Comparison of ENCODE assay signal across 8 cellular contexts in the genomic region with DNA sequence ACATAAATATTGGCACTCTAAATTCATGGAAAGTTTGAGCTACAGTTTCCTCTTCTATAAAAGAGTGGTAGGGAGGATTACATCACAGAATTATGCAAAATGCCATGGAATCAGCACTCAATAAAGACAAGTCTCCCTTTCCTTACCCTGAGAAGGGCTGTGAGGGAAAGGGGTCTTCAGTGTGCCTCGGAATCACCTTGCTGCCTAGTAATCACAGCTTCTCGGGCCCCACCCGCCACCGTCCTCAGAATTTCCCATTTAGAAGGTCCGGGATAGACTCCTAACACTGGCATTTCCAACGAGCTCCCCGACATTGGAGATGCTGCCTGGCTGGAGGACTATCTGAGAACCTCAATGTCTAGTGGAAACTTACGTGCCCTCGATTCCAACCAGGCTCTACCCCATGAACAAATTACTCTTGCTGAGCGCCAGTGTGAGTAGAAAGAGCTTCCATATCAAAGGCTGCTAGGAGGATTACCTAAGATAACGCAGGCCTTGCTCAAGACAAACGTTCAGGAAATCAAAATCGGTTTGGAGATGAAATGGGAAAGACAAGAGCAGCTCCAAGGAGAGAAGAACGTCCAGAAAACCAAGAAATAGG.
DNase-seq lines count a peak whose midpoint lies in the region; ATAC-seq and TF ChIP-seq lines count a peak whose summit lies in the region.

No MANE protein-coding gene starts in this region.

- peaks cover 0 to 5% (median 0%) of the 10 kb centered on the region in 11 donors for H3K9me3 ChIP-seq in heart right ventricle
- H3K9me3 ChIP-seq in neuronal stem cell (replicated peaks in 1 of 2; ENCODE audit: control insufficient read depth in 2 of 2, insufficient read depth in 1 of 2, low read depth in 1 of 2, low read length in 2 of 2), result peaks cover 0 to 5% of the 10 kb centered on the region in 2 donors

- H2AK5ac ChIP-seq in neuronal stem cell (ENCODE audit: low read depth, low read length), result peak overlapping the region; percentile 11

- H3K14ac ChIP-seq in neuronal stem cell (ENCODE audit: low read length), result no peak overlapping the region

- H3K23ac ChIP-seq in neuronal stem cell (ENCODE audit: low read depth, low read length, poor library complexity), result no peak overlapping the region

- peak overlapping the region; percentile 15 for H3K4me2 ChIP-seq in neuronal stem cell (ENCODE audit: insufficient read depth, low read length, poor library complexity, severe bottlenecking)

- H2AFZ ChIP-seq in neuronal stem cell (ENCODE audit: low read length), result peak overlapping the region; percentile 81

- no peak overlapping the region for H2BK12ac ChIP-seq in neuronal stem cell (ENCODE audit: low read length)

- no peak overlapping the region for H2BK120ac ChIP-seq in neuronal stem cell (ENCODE audit: low read depth, low read length)

- no peak overlapping the region for H3K4ac ChIP-seq in neuronal stem cell (ENCODE audit: low read length)

- H3K4me3 ChIP-seq in heart right ventricle (peak overlapping the region; percentile 33 to 73 (median 61)), dorsolateral prefrontal cortex (peak overlapping the region; percentile 43 to 95 (median 73)), neuronal stem cell (ENCODE audit: low read length in 2 of 2) (no peak overlapping the region)

- no peak overlapping the region for H2BK5ac ChIP-seq in neuronal stem cell (ENCODE audit: low read length)

- 43 to 49% methylated on average over 14 of the region's 14 CpGs for WGBS in heart right ventricle, 2 donors
- WGBS in neuronal stem cell (ENCODE audit: extremely low coverage in 2 of 2, insufficient read length in 2 of 2, insufficient replicate concordance in 1 of 2), 2 donors, result no CpG with 5 or more reads among the region's 14 CpGs

- intact Hi-C loops in heart right ventricle (cut with DNase I), result loop anchor here in 7 of 10 donors (2.0 to 10.0 kb wide), 9 partner anchors 23 to 207 kb away; partner anchors contain the start of gene CHD2 (in 3 of the 7)
- intact Hi-C loops in Right ventricle myocardium inferior (cut with DNase I), result no loop called here
- intact Hi-C loops in dorsolateral prefrontal cortex (cut with DNase I), result loop anchor here in 1 of 2 donors (2.0 to 10.0 kb wide), 3 partner anchors 109 to 1317 kb away; no protein-coding TSS in a partner anchor

- DNase-seq in heart right ventricle, result peak in 1 of 2 donors; percentile 23
- no peak for DNase-seq in Right ventricle myocardium inferior (ENCODE audit: missing footprints)
- peak; percentile 31 to 63 for DNase-seq in SW 1271 (lab: John Stamatoyannopoulos, UW)
- peak in 1 of 10 donors; percentile 16 for DNase-seq in dorsolateral prefrontal cortex
- no peak for DNase-seq in neuronal stem cell (ENCODE audit: low spot score)
- no peak for DNase-seq in left lobe of liver (ENCODE audit: low spot score)

- no peak overlapping the region for H3K9ac ChIP-seq in neuronal stem cell (ENCODE audit: low read depth, low read length, poor library complexity)

- H3K36me3 ChIP-seq in heart right ventricle (no peaks in the 10 kb centered on the region), neuronal stem cell (replicated peaks in 1 of 2; ENCODE audit: control insufficient read depth in 2 of 2, insufficient read depth in 2 of 2, low read length in 2 of 2) (no peaks in the 10 kb centered on the region)

- TF ChIP-seq CTCF in heart right ventricle (IDR thresholded peaks at IDR 0.05) (no peak), dorsolateral prefrontal cortex (IDR thresholded peaks at IDR 0.05 in 54 of 56, conservative IDR thresholded peaks at IDR 0.05 in 2 of 56; ENCODE audit: low read depth in 1 of 56, partially characterized antibody in 56 of 56) (no peak)

- H4K91ac ChIP-seq in neuronal stem cell (ENCODE audit: low read depth, low read length, poor library complexity), result no peak overlapping the region

- H3K27me3 ChIP-seq in heart right ventricle (no peaks in the 10 kb centered on the region), dorsolateral prefrontal cortex (no peaks in the 10 kb centered on the region), neuronal stem cell (ENCODE audit: control insufficient read depth in 3 of 3, insufficient read depth in 3 of 3, low read depth in 1 of 3, low read length in 3 of 3) (no peaks in the 10 kb centered on the region)

- H3K27ac ChIP-seq in heart right ventricle, result peak overlapping the region; percentile 96 to 99 (median 97)
- peak overlapping the region; percentile 96 to 100 (median 100) for H3K27ac ChIP-seq in dorsolateral prefrontal cortex
- H3K27ac ChIP-seq in neuronal stem cell (replicated peaks; ENCODE audit: low read length), result no peak overlapping the region

- H3K4me1 ChIP-seq in heart right ventricle (peaks cover 0 to 77% (median 28%) of the 10 kb centered on the region in 9 donors), neuronal stem cell (ENCODE audit: control insufficient read depth in 2 of 2, insufficient read depth in 1 of 2, low read depth in 1 of 2, low read length in 2 of 2) (peaks cover 5 to 8% of the 10 kb centered on the region in 2 donors)

- no peak overlapping the region for H3K18ac ChIP-seq in neuronal stem cell (ENCODE audit: low read length)

- no peak overlapping the region for H2BK15ac ChIP-seq in neuronal stem cell (ENCODE audit: low read length)

- H4K8ac ChIP-seq in neuronal stem cell (ENCODE audit: low read depth, low read length), result no peak overlapping the region

- no peak for ATAC-seq in heart right ventricle
- no peak for ATAC-seq in Right ventricle myocardium inferior
- no peak for ATAC-seq in activated CD4-positive, CD25-positive, alpha-beta regulatory T cell treated with anti-CD3 and anti-CD28 coated beads, Interleukin-2, amount 50 U/mL, for 24 hours
- ATAC-seq in HG03571 (IDR thresholded peaks at IDR 0.05; ENCODE audit: unreplicated experiment), result no peak
- ATAC-seq in left lobe of liver, result no peak

- no peaks in the 10 kb centered on the region for H3K79me1 ChIP-seq in neuronal stem cell (ENCODE audit: low read depth, low read length)

Comparison
In these comparisons a context has a peak if more than half of its experiments do, and no peak if none do; other contexts are left out.
1. DNase-seq: peak in SW 1271 (2 of 2); none in Right ventricle myocardium inferior (single experiment), neuronal stem cell (single experiment) and left lobe of liver (single experiment).
2. H3K4me3 ChIP-seq: peak in heart right ventricle (10 of 10) and dorsolateral prefrontal cortex (59 of 59); none in neuronal stem cell (0 of 2).